In genomic region chr11:65125197-65126056, GRCh38 we compare ENCODE assay signal across 18 cellular contexts. TPM values are rescaled to one million over a fixed set of nuclear protein-coding genes. Genes with fewer than 3 reads are reported as not detected.
DNase-seq lines count a peak whose midpoint lies in the region; ATAC-seq and TF ChIP-seq lines count a peak whose summit lies in the region.
"Had no signal": no experiment of that assay in that cellular context is flagged by ENCODE, and none has a peak within 500 bp of the region (broad histone marks: within the 10 kb centered on the region; RNA-seq: fewer than 3 reads in every experiment).

No MANE protein-coding gene starts in this region.

- no peaks in the 10 kb centered on the region for H3K27me3 ChIP-seq in mesenchymal stem cell (ENCODE audit: control insufficient read depth in 1 of 2, insufficient read depth in 1 of 2, low read length in 2 of 2)
- H3K27me3 ChIP-seq: BLaER1 treated with 17β-estradiol and CSF1 and Interleukin-3, amounts not matched to agents 10 nM and 100 nM; MG63 had no signal

- no peak overlapping the region for H2BK120ac ChIP-seq in mesenchymal stem cell (ENCODE audit: low read depth, low read length)

- H3K9me3 Mint-ChIP-seq in activated CD8-positive, alpha-beta T cell treated with anti-CD3 and anti-CD28 coated beads for 36 hours = no peaks in the 10 kb centered on the region
- no peaks in the 10 kb centered on the region for H3K9me3 Mint-ChIP-seq in activated CD8-positive, alpha-beta T cell treated with anti-CD3 and anti-CD28 coated beads, Interleukin-2, amount 10 ng/mL, durations not matched to agents 7 days and 5 days (ENCODE audit: insufficient read depth)
- no peaks in the 10 kb centered on the region for H3K9me3 Mint-ChIP-seq in stimulated activated naive B cell treated with anti-CD40 and anti-IgM and Interleukin-4, amounts not matched to agents 10 μg/mL and 1 μg/mL and 100 μg/mL, for 72 hours
- H3K9me3 Mint-ChIP-seq: HFFc6 had no signal

- H3K18ac ChIP-seq in mesenchymal stem cell (ENCODE audit: low read depth in 1 of 2, low read length in 2 of 2) = no peak overlapping the region

- intact Hi-C loops in activated CD8-positive, alpha-beta T cell treated with anti-CD3 and anti-CD28 coated beads for 36 hours (cut with micrococcal nuclease) = no loop called here

- ATAC-seq in activated CD8-positive, alpha-beta T cell treated with anti-CD3 and anti-CD28 coated beads for 36 hours = no peak
- ATAC-seq in activated CD8-positive, alpha-beta T cell treated with anti-CD3 and anti-CD28 coated beads, Interleukin-2, amount 10 ng/mL, durations not matched to agents 7 days and 5 days = no peak
- ATAC-seq in stimulated activated naive B cell treated with anti-CD40 and anti-IgM and Interleukin-4, amounts not matched to agents 10 μg/mL and 1 μg/mL and 100 μg/mL, for 72 hours (replicated peaks) = no peak
- ATAC-seq: HepG2 had no signal

- peak overlapping the region; percentile 12 for H2BK15ac ChIP-seq in mesenchymal stem cell (ENCODE audit: low read depth, poor library complexity, severe bottlenecking)

- no peak overlapping the region for H3K4me2 ChIP-seq in mesenchymal stem cell (ENCODE audit: low read length, poor library complexity, severe bottlenecking)

- no peak overlapping the region for H3K23ac ChIP-seq in mesenchymal stem cell (ENCODE audit: low read length in 2 of 2)

- POLR2A ChIA-PET in activated CD8-positive, alpha-beta T cell treated with anti-CD3 and anti-CD28 coated beads for 36 hours (lab: Charles Lee) = interaction anchor here (0.6 to 1.7 kb wide), 3 partner anchors 9 to 11 kb away, joined by 3 to 16 read pairs (median 5); partner anchors contain the start of gene SYVN1
- POLR2A ChIA-PET in activated CD8-positive, alpha-beta T cell treated with anti-CD3 and anti-CD28 coated beads, Interleukin-2, amount 10 ng/mL, durations not matched to agents 7 days and 5 days (lab: Charles Lee) = interaction anchor here (0.6 to 1.8 kb wide), 3 partner anchors 10 to 350 kb away, joined by 4 to 5 read pairs (median 4); no protein-coding TSS in a partner anchor

- H3K27me3 Mint-ChIP-seq in activated CD8-positive, alpha-beta T cell treated with anti-CD3 and anti-CD28 coated beads for 36 hours = no peaks in the 10 kb centered on the region
- H3K27me3 Mint-ChIP-seq in activated CD8-positive, alpha-beta T cell treated with anti-CD3 and anti-CD28 coated beads, Interleukin-2, amount 10 ng/mL, durations not matched to agents 7 days and 5 days (ENCODE audit: low read depth) = no peaks in the 10 kb centered on the region
- no peaks in the 10 kb centered on the region for H3K27me3 Mint-ChIP-seq in stimulated activated naive B cell treated with anti-CD40 and anti-IgM and Interleukin-4, amounts not matched to agents 10 μg/mL and 1 μg/mL and 100 μg/mL, for 72 hours

- no peak for TF ChIP-seq CTCF in activated CD8-positive, alpha-beta T cell treated with anti-CD3 and anti-CD28 coated beads for 36 hours (IDR thresholded peaks at IDR 0.05)
- TF ChIP-seq CTCF in VCaP (conservative IDR thresholded peaks at IDR 0.05) = no peak

- no peak overlapping the region for H4K8ac ChIP-seq in mesenchymal stem cell (ENCODE audit: low read length)

- H3K4me3 ChIP-seq in mesenchymal stem cell (ENCODE audit: insufficient read depth in 1 of 2, low read depth in 1 of 2, low read length in 2 of 2) = no peak overlapping the region
- H3K4me3 ChIP-seq: BLaER1 treated with 17β-estradiol and CSF1 and Interleukin-3, amounts not matched to agents 10 nM and 100 nM; MG63 had no signal

- CTCF ChIA-PET in activated CD8-positive, alpha-beta T cell treated with anti-CD3 and anti-CD28 coated beads for 36 hours (lab: Charles Lee) = interaction anchor here (1.7 kb wide), 1 partner anchor 15 kb away, joined by 5 read pairs; no protein-coding TSS in a partner anchor
- CTCF ChIA-PET in activated CD8-positive, alpha-beta T cell treated with anti-CD3 and anti-CD28 coated beads, Interleukin-2, amount 10 ng/mL, durations not matched to agents 7 days and 5 days (lab: Charles Lee) = no interaction called here

- no peak for DNase-seq in activated CD8-positive, alpha-beta T cell treated with anti-CD3 and anti-CD28 coated beads for 36 hours
- no peak for DNase-seq in activated CD8-positive, alpha-beta T cell treated with anti-CD3 and anti-CD28 coated beads, Interleukin-2, amount 10 ng/mL, durations not matched to agents 7 days and 5 days
- DNase-seq in mesenchymal stem cell (no peak), NCI-H69 (lab: John Stamatoyannopoulos, UW) (no peak), Ammon's horn (ENCODE audit: low spot score) (no peak)
- DNase-seq in stimulated activated naive B cell treated with anti-CD40 and anti-IgM and Interleukin-4, amounts not matched to agents 10 μg/mL and 1 μg/mL and 100 μg/mL, for 72 hours = no peak
- DNase-seq in activated effector memory CD4-positive, alpha-beta T cell treated with Interleukin-2 at 50 U/mL for 16 hours = no peak
- DNase-seq: DMS 273 treated with DMSO at 0.1 percent for 48 hours, HFFc6, MG63, NCI-H1092, NCI-H146, NCI-H2081 treated with DMSO at 0.1 percent for 48 hours, NCI-H510A treated with DMSO at 0.1 percent for 48 hours, SHP77 had no signal

- H2AK5ac ChIP-seq in mesenchymal stem cell (ENCODE audit: low read length, severe bottlenecking) = no peak overlapping the region

- H3K9ac ChIP-seq in mesenchymal stem cell (ENCODE audit: low read length) = no peak overlapping the region

- H3K36me3 Mint-ChIP-seq in activated CD8-positive, alpha-beta T cell treated with anti-CD3 and anti-CD28 coated beads for 36 hours (ENCODE audit: low read depth) = peaks cover 39% of the 10 kb centered on the region
- H3K36me3 Mint-ChIP-seq in activated CD8-positive, alpha-beta T cell treated with anti-CD3 and anti-CD28 coated beads, Interleukin-2, amount 10 ng/mL, durations not matched to agents 7 days and 5 days (ENCODE audit: low read depth) = peaks cover 55% of the 10 kb centered on the region
- peaks cover 56 to 73% of the 10 kb centered on the region in 2 donors for H3K36me3 Mint-ChIP-seq in stimulated activated naive B cell treated with anti-CD40 and anti-IgM and Interleukin-4, amounts not matched to agents 10 μg/mL and 1 μg/mL and 100 μg/mL, for 72 hours

- no peak overlapping the region for H3K14ac ChIP-seq in mesenchymal stem cell (ENCODE audit: low read length in 2 of 2)

- peaks cover 58 to 71% of the 10 kb centered on the region in 2 experiments for H3K36me3 ChIP-seq in mesenchymal stem cell (ENCODE audit: control insufficient read depth in 1 of 2, insufficient read depth in 2 of 2, low read depth in 1 of 2, low read length in 2 of 2)

- peaks cover 27% of the 10 kb centered on the region for H3K79me1 ChIP-seq in mesenchymal stem cell (replicated peaks; ENCODE audit: low read length, poor library complexity, severe bottlenecking)

- no peak overlapping the region for H4K91ac ChIP-seq in mesenchymal stem cell (ENCODE audit: low read length)

- no peak overlapping the region for H2BK12ac ChIP-seq in mesenchymal stem cell (ENCODE audit: low read length in 2 of 2)

- H3K27ac Mint-ChIP-seq in activated CD8-positive, alpha-beta T cell treated with anti-CD3 and anti-CD28 coated beads for 36 hours = peak overlapping the region; percentile 15
- no peak overlapping the region for H3K27ac Mint-ChIP-seq in activated CD8-positive, alpha-beta T cell treated with anti-CD3 and anti-CD28 coated beads, Interleukin-2, amount 10 ng/mL, durations not matched to agents 7 days and 5 days
- peak overlapping the region; percentile 5 for H3K27ac Mint-ChIP-seq in stimulated activated naive B cell treated with anti-CD40 and anti-IgM and Interleukin-4, amounts not matched to agents 10 μg/mL and 1 μg/mL and 100 μg/mL, for 72 hours
- H3K27ac Mint-ChIP-seq: HFFc6 had no signal

- peaks cover 5% of the 10 kb centered on the region for H3K4me1 ChIP-seq in mesenchymal stem cell (ENCODE audit: control insufficient read depth, insufficient read depth, low read depth, low read length)

- H3K4me1 Mint-ChIP-seq in activated CD8-positive, alpha-beta T cell treated with anti-CD3 and anti-CD28 coated beads for 36 hours (ENCODE audit: low read depth) = peaks cover 25% of the 10 kb centered on the region
- H3K4me1 Mint-ChIP-seq in activated CD8-positive, alpha-beta T cell treated with anti-CD3 and anti-CD28 coated beads, Interleukin-2, amount 10 ng/mL, durations not matched to agents 7 days and 5 days (ENCODE audit: low read depth) = peaks cover 26% of the 10 kb centered on the region
- peaks cover 38 to 75% of the 10 kb centered on the region in 2 donors for H3K4me1 Mint-ChIP-seq in stimulated activated naive B cell treated with anti-CD40 and anti-IgM and Interleukin-4, amounts not matched to agents 10 μg/mL and 1 μg/mL and 100 μg/mL, for 72 hours

- no peaks in the 10 kb centered on the region for H3K9me3 ChIP-seq in mesenchymal stem cell (ENCODE audit: control insufficient read depth, low read length)
- H3K9me3 ChIP-seq: BLaER1 treated with 17β-estradiol and CSF1 and Interleukin-3, amounts not matched to agents 10 nM and 100 nM; MG63 had no signal

- WGBS in mesenchymal stem cell = 97% methylated on average over 12 of the region's 12 CpGs

- peak overlapping the region; percentile 18; the same call in 1 of the 2 replicates for H3K27ac ChIP-seq in VCaP
- H3K27ac ChIP-seq in mesenchymal stem cell (ENCODE audit: low read length, poor library complexity, severe bottlenecking) = no peak overlapping the region
- H3K27ac ChIP-seq: BLaER1 treated with 17β-estradiol and CSF1 and Interleukin-3, amounts not matched to agents 10 nM and 100 nM had no signal

- no peak overlapping the region for H2BK5ac ChIP-seq in mesenchymal stem cell (ENCODE audit: low read depth, low read length, poor library complexity, severe bottlenecking)

- no peak overlapping the region for H3K4me3 Mint-ChIP-seq in activated CD8-positive, alpha-beta T cell treated with anti-CD3 and anti-CD28 coated beads for 36 hours
- H3K4me3 Mint-ChIP-seq in activated CD8-positive, alpha-beta T cell treated with anti-CD3 and anti-CD28 coated beads, Interleukin-2, amount 10 ng/mL, durations not matched to agents 7 days and 5 days = no peak overlapping the region
- no peak overlapping the region for H3K4me3 Mint-ChIP-seq in stimulated activated naive B cell treated with anti-CD40 and anti-IgM and Interleukin-4, amounts not matched to agents 10 μg/mL and 1 μg/mL and 100 μg/mL, for 72 hours
- H3K4me3 Mint-ChIP-seq: HFFc6 had no signal

- H2AFZ ChIP-seq in mesenchymal stem cell (ENCODE audit: low read depth, low read length) = no peak overlapping the region

- H3K4ac ChIP-seq in mesenchymal stem cell (ENCODE audit: low read depth in 1 of 2, low read length in 2 of 2) = no peak overlapping the region

RNA-seq across cellular contexts. Expression of gene MRPL49, which starts 3.3 kb away (rescaled TPM):
- 10 to 100 TPM; 48.7 to 53.4 TPM for total RNA-seq in activated CD8-positive, alpha-beta T cell treated with anti-CD3 and anti-CD28 coated beads for 36 hours
- total RNA-seq in activated CD8-positive, alpha-beta T cell treated with anti-CD3 and anti-CD28 coated beads, Interleukin-2, amount 10 ng/mL, durations not matched to agents 7 days and 5 days = 10 to 100 TPM; 47.3 to 51.1 TPM
- polyA plus RNA-seq in mesenchymal stem cell (2013, experiment 1 of 2) = 34.0 TPM
- 33.7 TPM for polyA plus RNA-seq in mesenchymal stem cell (2013, experiment 2 of 2)

RNA-seq across cellular contexts. Expression of gene FAU, which starts 3.5 kb away (rescaled TPM):
- 1,000 to 10,000 TPM; 1,112 to 1,137 TPM for total RNA-seq in activated CD8-positive, alpha-beta T cell treated with anti-CD3 and anti-CD28 coated beads for 36 hours
- total RNA-seq in activated CD8-positive, alpha-beta T cell treated with anti-CD3 and anti-CD28 coated beads, Interleukin-2, amount 10 ng/mL, durations not matched to agents 7 days and 5 days = 1,000 to 10,000 TPM in 1 of 2 experiments, 100 to 1,000 TPM in 1; 986 to 1,038 TPM
- polyA plus RNA-seq in mesenchymal stem cell (2013, experiment 1 of 2) = 1,069 TPM
- 1,068 TPM for polyA plus RNA-seq in mesenchymal stem cell (2013, experiment 2 of 2)

RNA-seq across cellular contexts. Expression of gene ZNHIT2, which starts 7.9 kb away (rescaled TPM):
- 10 to 100 TPM; 11.5 to 12.7 TPM for total RNA-seq in activated CD8-positive, alpha-beta T cell treated with anti-CD3 and anti-CD28 coated beads for 36 hours
- total RNA-seq in activated CD8-positive, alpha-beta T cell treated with anti-CD3 and anti-CD28 coated beads, Interleukin-2, amount 10 ng/mL, durations not matched to agents 7 days and 5 days = 10 to 100 TPM; 11.6 to 12.4 TPM
- polyA plus RNA-seq in mesenchymal stem cell (2013, experiment 1 of 2) = 5.1 TPM
- polyA plus RNA-seq in mesenchymal stem cell (2013, experiment 2 of 2) = 5.0 TPM

RNA-seq across cellular contexts. Expression of gene SYVN1, which starts 8.9 kb away (rescaled TPM):
- total RNA-seq in activated CD8-positive, alpha-beta T cell treated with anti-CD3 and anti-CD28 coated beads for 36 hours = 10 to 100 TPM; 20.6 to 26.8 TPM
- total RNA-seq in activated CD8-positive, alpha-beta T cell treated with anti-CD3 and anti-CD28 coated beads, Interleukin-2, amount 10 ng/mL, durations not matched to agents 7 days and 5 days = 10 to 100 TPM; 28.7 to 33.0 TPM
- 33.9 TPM for polyA plus RNA-seq in mesenchymal stem cell (2013, experiment 1 of 2)
- polyA plus RNA-seq in mesenchymal stem cell (2013, experiment 2 of 2) = 33.2 TPM

RNA-seq across cellular contexts. Expression of gene TM7SF2, which starts 13.8 kb away (rescaled TPM):
- 10 to 100 TPM; 12.4 to 17.5 TPM for total RNA-seq in activated CD8-positive, alpha-beta T cell treated with anti-CD3 and anti-CD28 coated beads for 36 hours
- total RNA-seq in activated CD8-positive, alpha-beta T cell treated with anti-CD3 and anti-CD28 coated beads, Interleukin-2, amount 10 ng/mL, durations not matched to agents 7 days and 5 days = 10 to 100 TPM; 25.3 to 26.1 TPM
- 37.6 TPM for polyA plus RNA-seq in mesenchymal stem cell (2013, experiment 1 of 2)
- polyA plus RNA-seq in mesenchymal stem cell (2013, experiment 2 of 2) = 37.2 TPM
